Comparison of ENCODE assay signal across 5 cellular contexts in the genomic region with DNA sequence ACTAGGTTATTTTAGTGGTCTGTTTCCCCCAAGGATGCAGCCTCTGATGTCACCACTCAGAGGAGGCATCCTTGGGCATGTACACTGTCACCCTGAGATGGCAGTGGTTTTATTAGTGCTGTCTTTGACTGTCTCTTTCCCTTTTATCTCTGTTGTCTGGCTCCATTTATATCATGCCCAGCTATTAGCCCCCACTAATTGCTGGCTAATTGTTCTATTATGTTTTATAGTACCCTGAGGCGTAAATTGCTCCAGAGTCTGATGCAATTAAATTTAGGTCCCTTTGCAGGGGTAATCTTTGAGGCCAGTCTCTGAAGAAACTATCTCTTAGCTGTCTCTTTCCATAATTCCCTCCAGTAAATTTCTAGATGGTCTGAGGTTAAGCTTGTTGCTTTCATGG.
"Had no signal": no experiment of that assay in that cellular context is flagged by ENCODE, and none has a peak within 500 bp of the region (broad histone marks: within the 10 kb centered on the region; RNA-seq: fewer than 3 reads in every experiment).

No MANE protein-coding gene starts in this region.

- H3K36me3 Mint-ChIP-seq: IgD-negative memory B cell had no signal

- H3K4me3 ChIP-seq: GM23338, HAP-1 had no signal

- H3K4me1 Mint-ChIP-seq: GM23338, IgD-negative memory B cell had no signal

- H3K27ac Mint-ChIP-seq: GM23338, HFFc6, IgD-negative memory B cell had no signal

- H3K36me3 ChIP-seq: HAP-1 had no signal

- DNase-seq: HFFc6, KBM-7 had no signal

- H3K4me3 Mint-ChIP-seq: GM23338, HFFc6, IgD-negative memory B cell had no signal
